1 cellular context compared by ENCODE assay signal in genomic region chr2:190267302-190267701, GRCh38.
A peak's percentile ranks its signal among the peaks of the same experiment; 100 is the strongest.
TF ChIP-seq lines count a peak whose summit lies in the region.

No MANE protein-coding gene starts in this region.

TF ChIP-seq in K562, 482 proteins besides CTCF, POLR2A, EP300 and RAD21 (continued from another document):
- no peak for TF ChIP-seq SPI1 (IDR thresholded peaks at IDR 0.05; ENCODE audit: borderline replicate concordance, low read depth, low read length)
- TF ChIP-seq HMBOX1 (IDR thresholded peaks at IDR 0.05) = peak; percentile 46; the same call in 1 of the 2 replicates
- no peak for TF ChIP-seq THAP7 (CRISPR knock-in tag; IDR thresholded peaks at IDR 0.05)
- TF ChIP-seq JUN (IDR thresholded peaks at IDR 0.05; ENCODE audit: borderline replicate concordance, low read depth, low read length) = peak; percentile 75; the same call in 1 of the 2 replicates
- TF ChIP-seq JUN (CRISPR knock-in tag; IDR thresholded peaks at IDR 0.05; ENCODE audit: borderline replicate concordance) = no peak
- TF ChIP-seq HDAC1 (IDR thresholded peaks at IDR 0.05) = peak in 1 of 2 experiments; percentile 19; a peak in 1 of 4 replicates
- 0 out of 2 replicates have a peak, but pooled peaks have one; percentile 51 for TF ChIP-seq CHAMP1 (IDR thresholded peaks at IDR 0.05)
- TF ChIP-seq MGA (IDR thresholded peaks at IDR 0.05) = no peak
- TF ChIP-seq ERF (CRISPR knock-in tag; IDR thresholded peaks at IDR 0.05) = no peak
- peak; percentile 90 for TF ChIP-seq FOSL1 (tag; conservative IDR thresholded peaks at IDR 0.05)
